In genomic region chr10:13099666-13100348, GRCh38 we compare ENCODE assay signal across 8 cellular contexts. TPM values are rescaled to one million over a fixed set of nuclear protein-coding genes. Genes with fewer than 3 reads are reported as not detected.
DNase-seq lines count a peak whose midpoint lies in the region; ATAC-seq, FAIRE-seq and TF ChIP-seq lines count a peak whose summit lies in the region.

Gene OPTN, plus strand, starts transcription at chr10:13100163. Its CDS starts 8,960 bp downstream, at chr10:13109123.

- peak within 1 kb of the TSS; percentile 71 to 92 (median 91) for H3K4me3 ChIP-seq in endothelial cell of umbilical vein (replicated peaks in 1 of 3; ENCODE audit: insufficient read depth in 1 of 3, low read depth in 1 of 3, low read length in 3 of 3)

- peak; percentile 44 to 89 (median 78) for DNase-seq in C1 segment of cervical spinal cord (lab: John Stamatoyannopoulos, UW)
- DNase-seq in GM19238 (ENCODE audit: insufficient read length, low spot score), result peak; percentile 80
- peak; percentile 84 for DNase-seq in NCI-H82 (lab: John Stamatoyannopoulos, UW)
- DNase-seq in activated CD8-positive, alpha-beta memory T cell treated with anti-CD3 and anti-CD28 coated beads, Interleukin-2, amount 50 U/mL, for 4 hours, result peak; percentile 77
- peak; percentile 88 for DNase-seq in endothelial cell of umbilical vein (ENCODE audit: low read depth, low spot score)
- peak; percentile 86 for DNase-seq in midbrain (lab: John Stamatoyannopoulos, UW)
- peak; percentile 65 to 71 for DNase-seq in stimulated activated CD8-positive, alpha-beta memory T cell treated with anti-CD3 and anti-CD28 coated beads, Interleukin-2, amount 100 ng/mL, for 48 hours (ENCODE audit: low read depth in 2 of 2)

- peaks cover 18% of the 10 kb centered on the region for H3K79me2 ChIP-seq in endothelial cell of umbilical vein (ENCODE audit: control insufficient read depth, insufficient read depth, low read length)

- H3K27me3 ChIP-seq in endothelial cell of umbilical vein (ENCODE audit: control insufficient read depth in 2 of 2, insufficient read depth in 2 of 2, low read length in 2 of 2), result no peaks in the 10 kb centered on the region

- peak; percentile 56 for TF ChIP-seq POLR2A in endothelial cell of umbilical vein (IDR thresholded peaks at IDR 0.05; ENCODE audit: low read depth, low read length)

- intact Hi-C loops in endothelial cell of umbilical vein (cut with micrococcal nuclease), result loop anchor here (1.0 to 5.0 kb wide), 7 partner anchors 25 to 836 kb away; no protein-coding TSS in a partner anchor

- H3K9me1 ChIP-seq in endothelial cell of umbilical vein (replicated peaks; ENCODE audit: control insufficient read depth, extremely low read depth, insufficient read depth, low read length), result no peaks in the 10 kb centered on the region

- peak within 1 kb of the TSS; percentile 95 for H2AFZ ChIP-seq in endothelial cell of umbilical vein (ENCODE audit: low read depth, low read length)

- H4K20me1 ChIP-seq in endothelial cell of umbilical vein (replicated peaks; ENCODE audit: control insufficient read depth, extremely low read depth, insufficient read depth, low read length), result no peaks in the 10 kb centered on the region

- dilution Hi-C loops in endothelial cell of umbilical vein (cut with MboI; ENCODE audit: extremely low pct_ligation_motif_present, low sequenced_read_pairs), result no loop called here

- no TSS peak for BruUV-seq in endothelial cell of umbilical vein (replicated peaks; lab: Mats Ljungman, UMichigan)

- H3K27ac ChIP-seq in endothelial cell of umbilical vein (ENCODE audit: insufficient read depth, low read depth, low read length), result peak within 1 kb of the TSS; percentile 66

- POLR2A ChIA-PET in endothelial cell of umbilical vein (lab: Charles Lee), result no interaction called here

- peak; percentile 82 for FAIRE-seq in endothelial cell of umbilical vein (lab: Jason Lieb, UNC)

- H3K36me3 ChIP-seq in endothelial cell of umbilical vein (ENCODE audit: control insufficient read depth in 2 of 2, extremely low read depth in 1 of 2, insufficient read depth in 2 of 2, low read length in 2 of 2), result no peaks in the 10 kb centered on the region

- peak within 1 kb of the TSS; percentile 86 for H3K4me2 ChIP-seq in endothelial cell of umbilical vein (ENCODE audit: insufficient read depth, low read length)

- H3K4me1 ChIP-seq in endothelial cell of umbilical vein (ENCODE audit: control insufficient read depth, extremely low read depth, insufficient read depth, low read length), result peaks cover 9% of the 10 kb centered on the region

- peak; percentile 81 to 82 for TF ChIP-seq CTCF in endothelial cell of umbilical vein (IDR thresholded peaks at IDR 0.05; ENCODE audit: extremely low read depth in 1 of 2, insufficient read depth in 1 of 2, low read depth in 1 of 2, low read length in 2 of 2)

- H3K9me3 ChIP-seq in endothelial cell of umbilical vein (replicated peaks; ENCODE audit: control insufficient read depth, insufficient read depth, low read length), result no peaks in the 10 kb centered on the region

- peak; percentile 61 for ATAC-seq in HG03442 (IDR thresholded peaks at IDR 0.05; ENCODE audit: unreplicated experiment)

- H3K9ac ChIP-seq in endothelial cell of umbilical vein (replicated peaks; ENCODE audit: extremely low read depth, insufficient read depth, low read length), result peak within 1 kb of the TSS; percentile 88

- CTCF ChIA-PET in endothelial cell of umbilical vein (lab: Charles Lee), result interaction anchor here (0.6 to 2.9 kb wide), 26 partner anchors 9 to 1317 kb away, joined by 3 to 26 read pairs (median 4); no protein-coding TSS in a partner anchor

TF ChIP-seq in endothelial cell of umbilical vein, 7 proteins besides CTCF, POLR2A, EP300 and RAD21:
- TF ChIP-seq POLR2AphosphoS5 (IDR thresholded peaks at IDR 0.05; ENCODE audit: insufficient read depth, low read depth, low read length) (peak; percentile 44), MYC (IDR thresholded peaks at IDR 0.05; ENCODE audit: low read depth, low read length) (no peak)

RNA-seq across cellular contexts. Expression of gene OPTN, which starts in this region (rescaled TPM):
- 79.9 and 94.2 TPM in 2 replicates for total RNA-seq in endothelial cell of umbilical vein
- 22.1 and 22.7 TPM in 2 replicates for polyA plus RNA-seq in endothelial cell of umbilical vein
- 36.0 and 37.7 TPM in 2 replicates for polyA plus RNA-seq in endothelial cell of umbilical vein (2011; cell fraction: cytosol; rRNA removed)
- polyA plus RNA-seq in endothelial cell of umbilical vein (2011; cell fraction: nucleus; rRNA removed), result 49.5 and 59.3 TPM in 2 replicates
- 88.5 and 140 TPM in 2 replicates for polyA plus RNA-seq in endothelial cell of umbilical vein (2012)
- polyA minus RNA-seq in endothelial cell of umbilical vein, result 48.8 and 81.8 TPM in 2 replicates
- 11.4 TPM for polyA minus RNA-seq in endothelial cell of umbilical vein (2011; cell fraction: cytosol; rRNA and poly(A)+ RNA removed)
- polyA minus RNA-seq in endothelial cell of umbilical vein (2011; cell fraction: nucleus; rRNA and poly(A)+ RNA removed), result 17.2 and 24.6 TPM in 2 replicates

Comparison
In these comparisons a context has a peak if more than half of its experiments do, and no peak if none do; other contexts are left out.
1. Peak in every context shown above with its lines: DNase-seq, ATAC-seq, H3K4me3 ChIP-seq and H3K27ac ChIP-seq.